8 cellular contexts compared by ENCODE assay signal in the genomic region with DNA sequence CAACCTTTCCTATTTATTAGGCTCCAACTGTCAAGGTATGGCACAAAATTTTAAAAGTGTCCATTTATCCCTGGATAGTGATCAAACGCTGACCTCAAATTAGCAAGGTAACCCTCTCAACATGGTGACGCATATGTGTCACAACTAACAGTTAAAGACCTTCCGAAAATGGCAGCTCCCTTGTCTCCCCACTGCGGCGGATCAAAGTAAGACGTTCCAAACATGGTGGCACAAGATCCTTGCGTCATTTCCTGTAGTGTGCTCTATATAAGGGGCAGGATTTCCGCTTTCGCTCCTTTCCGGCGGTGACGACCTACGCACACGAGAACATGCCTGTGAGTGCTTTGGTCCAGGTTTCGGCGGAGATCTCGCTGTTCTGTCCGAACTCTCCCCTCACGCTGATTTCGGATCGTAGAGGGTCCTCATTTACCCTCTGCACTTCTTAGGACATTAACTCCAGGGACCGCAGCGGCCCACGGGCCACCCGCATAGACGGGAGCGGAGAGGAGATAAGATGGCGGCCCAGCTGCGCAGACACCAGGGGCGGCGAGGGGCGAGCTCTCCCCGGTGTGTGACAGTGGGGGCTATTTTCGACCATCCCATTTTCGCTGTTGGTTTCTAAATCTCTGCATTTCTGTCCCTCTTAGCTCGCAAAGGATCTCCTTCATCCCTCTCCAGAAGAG. TPM values are rescaled to one million over a fixed set of nuclear protein-coding genes. Genes with fewer than 3 reads are reported as not detected.
A peak's percentile ranks its signal among the peaks of the same experiment; 100 is the strongest.
DNase-seq lines count a peak whose midpoint lies in the region; ATAC-seq and TF ChIP-seq lines count a peak whose summit lies in the region.

A gene (plus strand): TSS at position 295 of the 683 bp plus-strand sequence. CDS start 35 bp downstream, at position 330.

- ATAC-seq in HG02938 (IDR thresholded peaks at IDR 0.05; ENCODE audit: unreplicated experiment) (peak; percentile 57), right cardiac atrium (peak; percentile 81 to 85)

- H3K4me1 Mint-ChIP-seq in T-helper 2 cell treated with Interferon-gamma antibody and Interleukin-4, amounts not matched to agents 5 μg/mL and 100 μg/mL, for 36 hours (ENCODE audit: low read depth): peaks cover 35% of the 10 kb centered on the region

- under 1% methylated on average over 36 of the region's 36 CpGs for WGBS in right cardiac atrium

- H3K9me3 ChIP-seq in ascending aorta (no peaks in the 10 kb centered on the region), right cardiac atrium (ENCODE audit: control insufficient read depth, low read length) (no peaks in the 10 kb centered on the region), vagina (no peaks in the 10 kb centered on the region)

- H3K27me3 ChIP-seq in ascending aorta: no peaks in the 10 kb centered on the region
- no peaks in the 10 kb centered on the region for H3K27me3 ChIP-seq in right cardiac atrium (ENCODE audit: control insufficient read depth, insufficient read depth)
- no peaks in the 10 kb centered on the region for H3K27me3 ChIP-seq in vagina

- no peaks in the 10 kb centered on the region for H3K9me3 Mint-ChIP-seq in T-helper 2 cell treated with Interferon-gamma antibody and Interleukin-4, amounts not matched to agents 5 μg/mL and 100 μg/mL, for 36 hours

- peak within 1 kb of the TSS; percentile 96 for H3K27ac Mint-ChIP-seq in T-helper 2 cell treated with Interferon-gamma antibody and Interleukin-4, amounts not matched to agents 5 μg/mL and 100 μg/mL, for 36 hours

- H3K36me3 ChIP-seq in ascending aorta (peaks cover 23 to 35% of the 10 kb centered on the region in 2 donors), vagina (peaks cover 0 to 34% of the 10 kb centered on the region in 2 donors)

- intact Hi-C loops in ascending aorta (cut with DNase I) (loop anchor here (1.0 to 2.0 kb wide), 3 partner anchors 192 to 282 kb away; a partner anchor contains a TSS), right cardiac atrium (cut with DNase I) (no loop called here), vagina (cut with DNase I) (no loop called here)

- TF ChIP-seq CTCF in ascending aorta (IDR thresholded peaks at IDR 0.05) (peak in 1 of 3 experiments; percentile 13), vagina (IDR thresholded peaks at IDR 0.05) (no peak)

- H3K27ac ChIP-seq in ascending aorta: peak within 1 kb of the TSS; percentile 86 to 88
- H3K27ac ChIP-seq in right cardiac atrium (ENCODE audit: low read length): peak within 1 kb of the TSS; percentile 96
- H3K27ac ChIP-seq in vagina: peak within 1 kb of the TSS; percentile 93

- H3K4me1 ChIP-seq in ascending aorta: peaks cover 7 to 28% of the 10 kb centered on the region in 2 donors
- H3K4me1 ChIP-seq in right cardiac atrium (ENCODE audit: control insufficient read depth, insufficient read depth, low read length): no peaks in the 10 kb centered on the region
- H3K4me1 ChIP-seq in vagina: peaks cover 28% of the 10 kb centered on the region

- H3K4me3 Mint-ChIP-seq in T-helper 2 cell treated with Interferon-gamma antibody and Interleukin-4, amounts not matched to agents 5 μg/mL and 100 μg/mL, for 36 hours: peak within 1 kb of the TSS; percentile 94

- H3K27me3 Mint-ChIP-seq in T-helper 2 cell treated with Interferon-gamma antibody and Interleukin-4, amounts not matched to agents 5 μg/mL and 100 μg/mL, for 36 hours (ENCODE audit: low read depth): no peaks in the 10 kb centered on the region

- DNase-seq in NCI-H1930 (lab: John Stamatoyannopoulos, UW) (peak; percentile 93 to 96), ascending aorta (ENCODE audit: low spot score in 2 of 2) (peak; percentile 83 to 97), right cardiac atrium (peak; percentile 90 to 93 (median 91)), pulmonary artery endothelial cell (ENCODE audit: low read depth, low spot score) (peak; percentile 94), vagina (ENCODE audit: extremely low spot score in 2 of 2) (peak in 1 of 2 donors; percentile 96)
- DNase-seq in T-helper 2 cell treated with Interferon-gamma antibody and Interleukin-4, amounts not matched to agents 5 μg/mL and 100 μg/mL, for 36 hours (ENCODE audit: low spot score): peak; percentile 88

- peak within 1 kb of the TSS; percentile 64 to 73 for H3K4me3 ChIP-seq in ascending aorta
- H3K4me3 ChIP-seq in right cardiac atrium (ENCODE audit: low read length): peak within 1 kb of the TSS; percentile 71
- peak within 1 kb of the TSS; percentile 92 for H3K4me3 ChIP-seq in vagina

- H3K36me3 Mint-ChIP-seq in T-helper 2 cell treated with Interferon-gamma antibody and Interleukin-4, amounts not matched to agents 5 μg/mL and 100 μg/mL, for 36 hours (ENCODE audit: low read depth): peaks cover 37% of the 10 kb centered on the region

- TF ChIP-seq POLR2A in GM15510 (IDR thresholded peaks at IDR 0.05; ENCODE audit: borderline replicate concordance, extremely low read depth, insufficient read length) (peak; percentile 100), vagina (IDR thresholded peaks at IDR 0.05) (peak in 1 of 2 donors; percentile 93)

RNA-seq across cellular contexts. Expression of the gene that starts here (rescaled TPM):
- total RNA-seq in ascending aorta (707 TPM), right cardiac atrium (1,000 to 10,000 TPM; 1,034 to 1,449 (median 1,261) TPM), pulmonary artery endothelial cell (917 and 1,559 TPM in 2 replicates), vagina (1,771 TPM)
- polyA plus RNA-seq in right cardiac atrium: 5,589 TPM
